In the genomic region with DNA sequence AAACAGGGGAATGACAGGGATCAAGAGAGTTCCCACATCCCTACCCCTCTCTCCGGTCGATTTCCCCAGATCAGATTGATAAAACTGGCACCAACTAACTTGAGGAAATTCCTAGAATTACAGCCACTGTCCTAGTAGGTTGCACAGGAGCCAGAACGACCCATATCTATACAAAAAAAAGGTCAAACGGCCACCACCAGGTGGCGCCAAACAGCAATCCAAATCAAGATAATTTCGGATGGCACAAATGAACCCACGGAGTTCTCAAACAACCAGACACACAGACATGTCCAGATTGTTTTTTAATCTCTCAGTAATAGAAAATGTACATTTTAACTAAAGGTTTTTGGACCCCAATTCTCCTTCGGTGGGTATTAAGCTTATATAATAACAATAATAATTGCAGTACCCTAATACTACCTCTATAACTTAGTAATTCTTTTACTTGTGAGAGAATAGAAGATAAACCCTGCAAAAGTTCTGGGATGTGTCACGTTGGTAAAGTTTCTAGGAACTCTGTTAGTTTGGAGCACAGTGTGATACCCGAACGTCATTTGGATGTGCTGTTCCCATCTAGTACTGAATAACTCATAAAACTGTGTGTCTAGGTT, we compare ENCODE assay signal across 8 cellular contexts.
DNase-seq lines count a peak whose midpoint lies in the region; ATAC-seq and TF ChIP-seq lines count a peak whose summit lies in the region.

No MANE protein-coding gene starts in this region.

- H4K20me1 ChIP-seq in neural cell (ENCODE audit: insufficient read depth) = no peaks in the 10 kb centered on the region

- no peak overlapping the region for H2AFZ ChIP-seq in neural cell (ENCODE audit: low read depth, low read length)

- no peaks in the 10 kb centered on the region for H3K79me2 ChIP-seq in neural cell (replicated peaks; ENCODE audit: insufficient read depth, low read length)

- H3K27ac Mint-ChIP-seq in activated CD8-positive, alpha-beta memory T cell treated with anti-CD3 and anti-CD28 coated beads, Interleukin-2, amount 10 ng/mL, durations not matched to agents 7 days and 5 days = no peak overlapping the region

- no peaks in the 10 kb centered on the region for H3K36me3 ChIP-seq in neural cell (ENCODE audit: insufficient read depth, low read length)
- H3K36me3 ChIP-seq in testis (ENCODE audit: low read depth, missing control alignments) = no peaks in the 10 kb centered on the region

- no peaks in the 10 kb centered on the region for H3K36me3 Mint-ChIP-seq in activated CD8-positive, alpha-beta memory T cell treated with anti-CD3 and anti-CD28 coated beads, Interleukin-2, amount 10 ng/mL, durations not matched to agents 7 days and 5 days

- CTCF ChIA-PET in activated CD8-positive, alpha-beta memory T cell treated with anti-CD3 and anti-CD28 coated beads, Interleukin-2, amount 10 ng/mL, durations not matched to agents 7 days and 5 days (lab: Charles Lee) = interaction anchor here (1.1 to 1.4 kb wide), 2 partner anchors 9 to 12 kb away, joined by 3 to 4 read pairs; no protein-coding TSS in a partner anchor

- no peak for TF ChIP-seq EP300 in neural cell (conservative IDR thresholded peaks at IDR 0.05; ENCODE audit: poor library complexity, severe bottlenecking)

- H3K9me3 ChIP-seq in neural cell (ENCODE audit: low read length) (no peaks in the 10 kb centered on the region), testis (no peaks in the 10 kb centered on the region)

- intact Hi-C loops in testis (cut with DNase I; ENCODE audit: low total_unique reads) = no loop called here

- DNase-seq in AG10803 (ENCODE audit: low read depth) (peak; percentile 47), NCI-H748 treated with DMSO at 0.1 percent for 48 hours (lab: John Stamatoyannopoulos, UW) (peak; percentile 18), fibroblast of gingiva (ENCODE audit: low read depth) (peak; percentile 26), testis (peak; percentile 88)
- peak; percentile 61 for DNase-seq in activated CD8-positive, alpha-beta memory T cell treated with anti-CD3 and anti-CD28 coated beads, Interleukin-2, amount 10 ng/mL, durations not matched to agents 7 days and 5 days

- H3K27me3 Mint-ChIP-seq in activated CD8-positive, alpha-beta memory T cell treated with anti-CD3 and anti-CD28 coated beads, Interleukin-2, amount 10 ng/mL, durations not matched to agents 7 days and 5 days = no peaks in the 10 kb centered on the region

- TF ChIP-seq CTCF in AG10803 (conservative IDR thresholded peaks at IDR 0.05; ENCODE audit: low read length) (peak; percentile 77), neural cell (IDR thresholded peaks at IDR 0.05; ENCODE audit: poor library complexity, severe bottlenecking) (peak; percentile 82), testis (IDR thresholded peaks at IDR 0.05) (peak; percentile 54 to 91 (median 60))

- H3K27ac ChIP-seq in neural cell (ENCODE audit: low read length) (no peak overlapping the region), testis (no peak overlapping the region)

- ATAC-seq in GM18505 (IDR thresholded peaks at IDR 0.05; ENCODE audit: unreplicated experiment) (peak; percentile 67), HG03045 (IDR thresholded peaks at IDR 0.05; ENCODE audit: unreplicated experiment) (peak; percentile 64)
- ATAC-seq in activated CD8-positive, alpha-beta memory T cell treated with anti-CD3 and anti-CD28 coated beads, Interleukin-2, amount 10 ng/mL, durations not matched to agents 7 days and 5 days = no peak

- TF ChIP-seq RAD21 in neural cell (conservative IDR thresholded peaks at IDR 0.05) = peak; percentile 85

- H3K9me2 ChIP-seq in neural cell (ENCODE audit: insufficient read depth, low read length) = no peaks in the 10 kb centered on the region

- no peaks in the 10 kb centered on the region for H3F3A ChIP-seq in neural cell (ENCODE audit: insufficient read depth, low read length, poor library complexity, severe bottlenecking)

- no peaks in the 10 kb centered on the region for H3K4me1 Mint-ChIP-seq in activated CD8-positive, alpha-beta memory T cell treated with anti-CD3 and anti-CD28 coated beads, Interleukin-2, amount 10 ng/mL, durations not matched to agents 7 days and 5 days

- no peaks in the 10 kb centered on the region for H3K27me3 ChIP-seq in neural cell (ENCODE audit: insufficient read depth, low read depth, low read length)
- no peaks in the 10 kb centered on the region for H3K27me3 ChIP-seq in testis

- no peak overlapping the region for H3K4me3 Mint-ChIP-seq in activated CD8-positive, alpha-beta memory T cell treated with anti-CD3 and anti-CD28 coated beads, Interleukin-2, amount 10 ng/mL, durations not matched to agents 7 days and 5 days

- no peaks in the 10 kb centered on the region for H3K9me3 Mint-ChIP-seq in activated CD8-positive, alpha-beta memory T cell treated with anti-CD3 and anti-CD28 coated beads, Interleukin-2, amount 10 ng/mL, durations not matched to agents 7 days and 5 days (ENCODE audit: low read depth)

- TF ChIP-seq POLR2A in GM18505 (IDR thresholded peaks at IDR 0.05; ENCODE audit: borderline replicate concordance, extremely low read depth, insufficient read depth, insufficient read length) (no peak), testis (IDR thresholded peaks at IDR 0.05) (no peak)

- H3K4me3 ChIP-seq in AG10803 (ENCODE audit: low read length) (no peak overlapping the region), neural cell (ENCODE audit: low read length) (no peak overlapping the region), testis (no peak overlapping the region)

- 20 to 21% methylated on average over 11 of the region's 11 CpGs for WGBS in testis, 2 donors

- H3K9ac ChIP-seq in neural cell (ENCODE audit: low read length) = no peak overlapping the region

- no peaks in the 10 kb centered on the region for H3K4me1 ChIP-seq in testis

- no peak overlapping the region for H3K4me2 ChIP-seq in neural cell (ENCODE audit: low read length)

TF ChIP-seq in neural cell, 6 proteins besides CTCF, POLR2A, EP300 and RAD21:
- TF ChIP-seq TAF1 (IDR thresholded peaks at IDR 0.05; ENCODE audit: low read depth) = no peak
- peak; percentile 91 for TF ChIP-seq SMC3 (conservative IDR thresholded peaks at IDR 0.05; ENCODE audit: poor library complexity)

Comparison
In these comparisons a context has a peak if more than half of its experiments do, and no peak if none do; other contexts are left out.
1. DNase-seq: peak in every context shown above with its lines; median percentile 88 in testis; 61 in activated CD8-positive, alpha-beta memory T cell treated with anti-CD3 and anti-CD28 coated beads, Interleukin-2, amount 10 ng/mL, durations not matched to agents 7 days and 5 days; 47 in AG10803; 26 in fibroblast of gingiva; 18 in NCI-H748 treated with DMSO at 0.1 percent for 48 hours.